ENCODE assay signal across 7 cellular contexts in the genomic region with DNA sequence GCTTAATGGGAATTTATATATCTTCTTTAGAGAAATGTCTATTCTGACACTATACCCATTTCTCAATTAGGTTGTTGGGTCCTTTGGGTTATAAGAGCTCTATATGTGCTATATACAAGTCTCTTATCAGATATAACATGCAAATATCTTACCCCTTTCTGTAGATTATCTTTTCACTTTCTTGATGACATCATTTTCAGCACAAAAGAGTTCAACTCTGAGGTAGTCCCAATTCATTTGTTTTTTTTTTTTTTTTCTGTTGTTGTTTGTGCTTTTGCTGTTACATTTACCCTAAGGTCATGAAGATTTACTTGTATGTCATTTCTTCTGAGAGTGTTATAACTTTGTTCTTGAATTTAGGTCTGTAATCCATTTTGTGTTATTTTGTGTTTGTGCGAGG.
"Had no signal": no experiment of that assay in that cellular context is flagged by ENCODE, and none has a peak within 500 bp of the region (broad histone marks: within the 10 kb centered on the region; RNA-seq: fewer than 3 reads in every experiment).

No MANE protein-coding gene starts in this region.

- H3K9ac ChIP-seq: KMS-11 had no signal

- H3K4me2 ChIP-seq: KMS-11 had no signal

- H3K27ac ChIP-seq: HL-60, KMS-11 had no signal

- DNase-seq: IMR-90, KBM-7, KG1 had no signal

- H3K4me3 ChIP-seq: K562 had no signal

- FAIRE-seq: HTR-8/SVneo, K562 had no signal

- ATAC-seq: K562 had no signal
